ENCODE assay signal across 8 cellular contexts in genomic region chr17:48609754-48610281, GRCh38. TPM values are rescaled to one million over a fixed set of nuclear protein-coding genes. Genes with fewer than 3 reads are reported as not detected.
DNase-seq lines count a peak whose midpoint lies in the region; ATAC-seq and TF ChIP-seq lines count a peak whose summit lies in the region.

No MANE protein-coding gene starts in this region.

- CTCF ChIA-PET in activated CD8-positive, alpha-beta T cell treated with anti-CD3 and anti-CD28 coated beads, Interleukin-2, amount 10 ng/mL, durations not matched to agents 7 days and 5 days (lab: Charles Lee), result interaction anchor here (0.7 to 4.4 kb wide), 7 partner anchors 8 to 585 kb away, joined by 3 to 32 read pairs (median 5); no protein-coding TSS in a partner anchor

- no peak for TF ChIP-seq POLR2A in heart left ventricle (IDR thresholded peaks at IDR 0.05)

- DNase-seq in heart left ventricle (no peak), Right ventricle myocardium inferior (ENCODE audit: missing footprints) (no peak), lower lobe of right lung (no peak), upper lobe of right lung (no peak), head of caudate nucleus (no peak), hypothalamus (lab: John Stamatoyannopoulos, UW) (no peak), cerebellar nuclear complex (lab: John Stamatoyannopoulos, UW) (no peak)
- no peak for DNase-seq in activated CD8-positive, alpha-beta T cell treated with anti-CD3 and anti-CD28 coated beads, Interleukin-2, amount 10 ng/mL, durations not matched to agents 7 days and 5 days

- H3K36me3 ChIP-seq in heart left ventricle (no peaks in the 10 kb centered on the region), lower lobe of right lung (no peaks in the 10 kb centered on the region), upper lobe of right lung (no peaks in the 10 kb centered on the region)

- H3K4me1 ChIP-seq in heart left ventricle (peaks cover 0 to 45% (median 18%) of the 10 kb centered on the region in 12 donors), lower lobe of right lung (peaks cover 38% of the 10 kb centered on the region), upper lobe of right lung (peaks cover 29% of the 10 kb centered on the region)

- H3K4me3 ChIP-seq in heart left ventricle (peak overlapping the region in 11 of 12 donors; percentile 4 to 67 (median 44)), lower lobe of right lung (peak overlapping the region; percentile 64), upper lobe of right lung (peak overlapping the region; percentile 64)

- H3K27ac ChIP-seq in heart left ventricle, result peak overlapping the region in 1 of 12 donors; percentile 80
- H3K27ac ChIP-seq in lower lobe of right lung, result no peak overlapping the region
- H3K27ac ChIP-seq in upper lobe of right lung, result no peak overlapping the region

- no peak for ATAC-seq in heart left ventricle
- ATAC-seq in Right ventricle myocardium inferior, result no peak
- ATAC-seq in activated CD8-positive, alpha-beta T cell treated with anti-CD3 and anti-CD28 coated beads, Interleukin-2, amount 10 ng/mL, durations not matched to agents 7 days and 5 days, result no peak
- ATAC-seq in lower lobe of right lung, result no peak
- ATAC-seq in upper lobe of right lung, result no peak

- intact Hi-C loops in heart left ventricle (cut with DNase I) (loop anchor here in 9 of 10 donors (10.0 kb wide), 5 partner anchors 275 to 585 kb away; no protein-coding TSS in a partner anchor), Right ventricle myocardium inferior (cut with DNase I) (loop anchor here (10.0 kb wide), 1 partner anchor 585 kb away; no protein-coding TSS in a partner anchor), lower lobe of right lung (cut with DNase I) (no loop called here), upper lobe of right lung (cut with DNase I) (loop anchor here (10.0 kb wide), 1 partner anchor 265 kb away; no protein-coding TSS in a partner anchor), head of caudate nucleus (cut with DNase I) (no loop called here)

- H3K27me3 ChIP-seq in heart left ventricle (peaks cover 83 to 100% (median 98%) of the 10 kb centered on the region in 9 donors), lower lobe of right lung (ENCODE audit: low read depth) (peaks cover 99% of the 10 kb centered on the region), upper lobe of right lung (peaks cover 95% of the 10 kb centered on the region)

- TF ChIP-seq CTCF in heart left ventricle (IDR thresholded peaks at IDR 0.05) (no peak), lower lobe of right lung (IDR thresholded peaks at IDR 0.05) (no peak), upper lobe of right lung (IDR thresholded peaks at IDR 0.05) (no peak)

- peaks cover 38% of the 10 kb centered on the region for H3K4me1 Mint-ChIP-seq in activated CD8-positive, alpha-beta T cell treated with anti-CD3 and anti-CD28 coated beads, Interleukin-2, amount 10 ng/mL, durations not matched to agents 7 days and 5 days (ENCODE audit: low read depth)

- H3K4me3 Mint-ChIP-seq in activated CD8-positive, alpha-beta T cell treated with anti-CD3 and anti-CD28 coated beads, Interleukin-2, amount 10 ng/mL, durations not matched to agents 7 days and 5 days, result peak overlapping the region; percentile 89

- H3K27ac Mint-ChIP-seq in activated CD8-positive, alpha-beta T cell treated with anti-CD3 and anti-CD28 coated beads, Interleukin-2, amount 10 ng/mL, durations not matched to agents 7 days and 5 days, result no peak overlapping the region

- 3 to 21% (median 5%) methylated on average over 4 to 15 of the region's 15 CpGs for WGBS in heart left ventricle, 4 donors

- H3K9me3 ChIP-seq in heart left ventricle (peaks cover 0 to 3% (median 0%) of the 10 kb centered on the region in 12 donors), lower lobe of right lung (no peaks in the 10 kb centered on the region), upper lobe of right lung (no peaks in the 10 kb centered on the region)

- POLR2A ChIA-PET in activated CD8-positive, alpha-beta T cell treated with anti-CD3 and anti-CD28 coated beads, Interleukin-2, amount 10 ng/mL, durations not matched to agents 7 days and 5 days (lab: Charles Lee), result interaction anchor here (1.0 kb wide), 1 partner anchor 163 kb away, joined by 3 read pairs; no protein-coding TSS in a partner anchor

- peaks cover 3% of the 10 kb centered on the region for H3K36me3 Mint-ChIP-seq in activated CD8-positive, alpha-beta T cell treated with anti-CD3 and anti-CD28 coated beads, Interleukin-2, amount 10 ng/mL, durations not matched to agents 7 days and 5 days (ENCODE audit: low read depth)

- H3K9me3 Mint-ChIP-seq in activated CD8-positive, alpha-beta T cell treated with anti-CD3 and anti-CD28 coated beads, Interleukin-2, amount 10 ng/mL, durations not matched to agents 7 days and 5 days (ENCODE audit: insufficient read depth), result no peaks in the 10 kb centered on the region

- peaks cover 67% of the 10 kb centered on the region for H3K27me3 Mint-ChIP-seq in activated CD8-positive, alpha-beta T cell treated with anti-CD3 and anti-CD28 coated beads, Interleukin-2, amount 10 ng/mL, durations not matched to agents 7 days and 5 days (ENCODE audit: low read depth)

RNA-seq across cellular contexts. Expression of gene HOXB7, which starts 1.0 kb away (rescaled TPM):
- total RNA-seq in heart left ventricle (under 1 TPM in 4 of 9 donors, not detected in 5; 0.25 to 0.88 (median 0.55) TPM), Right ventricle myocardium inferior (0.41 TPM), lower lobe of right lung (2.4 TPM), upper lobe of right lung (1.2 TPM)
- under 1 TPM; 0.12 to 0.46 TPM for polyA plus RNA-seq in heart left ventricle
- under 1 TPM; 0.87 to 0.91 TPM for total RNA-seq in activated CD8-positive, alpha-beta T cell treated with anti-CD3 and anti-CD28 coated beads, Interleukin-2, amount 10 ng/mL, durations not matched to agents 7 days and 5 days

RNA-seq across cellular contexts. Expression of gene HOXB6, which starts 5.0 kb away (rescaled TPM):
- total RNA-seq in heart left ventricle (1 to 10 TPM in 2 of 9 donors, under 1 TPM in 6, not detected in 1; 0.30 to 2.0 (median 0.62) TPM), Right ventricle myocardium inferior (0.57 TPM), lower lobe of right lung (4.4 TPM), upper lobe of right lung (4.9 TPM)
- under 1 TPM; 0.38 to 0.57 TPM for polyA plus RNA-seq in heart left ventricle
- total RNA-seq in activated CD8-positive, alpha-beta T cell treated with anti-CD3 and anti-CD28 coated beads, Interleukin-2, amount 10 ng/mL, durations not matched to agents 7 days and 5 days, result not detected

RNA-seq across cellular contexts. Expression of gene HOXB8, which starts 5.3 kb away (rescaled TPM):
- total RNA-seq in heart left ventricle (not detected), Right ventricle myocardium inferior (not detected), lower lobe of right lung (0.21 TPM), upper lobe of right lung (1.0 TPM)
- not detected for polyA plus RNA-seq in heart left ventricle
- total RNA-seq in activated CD8-positive, alpha-beta T cell treated with anti-CD3 and anti-CD28 coated beads, Interleukin-2, amount 10 ng/mL, durations not matched to agents 7 days and 5 days, result not detected

RNA-seq across cellular contexts. Expression of gene HOXB5, which starts 16.2 kb away (rescaled TPM):
- total RNA-seq in heart left ventricle (1 to 10 TPM in 1 of 9 donors, under 1 TPM in 2, not detected in 6; 0.17 to 1.0 (median 0.35) TPM), Right ventricle myocardium inferior (not detected), lower lobe of right lung (3.9 TPM), upper lobe of right lung (4.4 TPM)
- under 1 TPM; 0.04 to 0.08 TPM for polyA plus RNA-seq in heart left ventricle
- total RNA-seq in activated CD8-positive, alpha-beta T cell treated with anti-CD3 and anti-CD28 coated beads, Interleukin-2, amount 10 ng/mL, durations not matched to agents 7 days and 5 days, result not detected

RNA-seq across cellular contexts. Expression of gene HOXB9, which starts 16.3 kb away (rescaled TPM):
- total RNA-seq in heart left ventricle, result not detected
- polyA plus RNA-seq in heart left ventricle, result not detected
- not detected for total RNA-seq in Right ventricle myocardium inferior
- under 1 TPM; 0.37 to 0.65 TPM for total RNA-seq in activated CD8-positive, alpha-beta T cell treated with anti-CD3 and anti-CD28 coated beads, Interleukin-2, amount 10 ng/mL, durations not matched to agents 7 days and 5 days
- not detected for total RNA-seq in lower lobe of right lung
- total RNA-seq in upper lobe of right lung, result not detected

Comparison
In these comparisons a context has a peak if more than half of its experiments do, and no peak if none do; other contexts are left out.
1. intact Hi-C loops: an anchor here in heart left ventricle (10.0 kb wide), Right ventricle myocardium inferior (10.0 kb wide) and upper lobe of right lung (10.0 kb wide); none called in lower lobe of right lung and head of caudate nucleus.